13 cellular contexts compared by ENCODE assay signal in genomic region chr6:167248878-167249455, GRCh38. TPM values are rescaled to one million over a fixed set of nuclear protein-coding genes. Genes with fewer than 3 reads are reported as not detected.
DNase-seq lines count a peak whose midpoint lies in the region; ATAC-seq and TF ChIP-seq lines count a peak whose summit lies in the region.
"Not testable (repeated sequence)": the region's sequence is repeated elsewhere in the genome, so short reads cannot be mapped to it uniquely, and the experiment has no call there.
"Had no signal": no experiment of that assay in that cellular context is flagged by ENCODE, and none has a peak within 500 bp of the region (broad histone marks: within the 10 kb centered on the region; RNA-seq: fewer than 3 reads in every experiment).

No MANE protein-coding gene starts in this region.

- ATAC-seq in WTC11 = not testable (repeated sequence)
- ATAC-seq in left lobe of liver (peak; percentile 94), right lobe of liver (peak; percentile 41 to 78 (median 53))

- TF ChIP-seq POLR2A in right lobe of liver (IDR thresholded peaks at IDR 0.05) = not testable (repeated sequence)

- H2AFZ ChIP-seq in H9 (ENCODE audit: low read length); osteoblast (ENCODE audit: low read length): not testable (repeated sequence)

- not testable (repeated sequence) for H3K9me3 ChIP-seq in H9 (ENCODE audit: control insufficient read depth, low read depth, low read length); endodermal cell (ENCODE audit: control insufficient read depth, low read length); right lobe of liver; osteoblast (ENCODE audit: low read depth, low read length)

- CTCF ChIA-PET in WTC11 (lab: Charles Lee) = interaction anchor here (0.6 to 1.2 kb wide), 9 partner anchors 9 to 102 kb away, joined by 3 to 9 read pairs (median 4); no protein-coding TSS in a partner anchor

- not testable (repeated sequence) for H3K36me3 ChIP-seq in endodermal cell (ENCODE audit: control insufficient read depth, insufficient read depth, low read length); right lobe of liver; osteoblast (ENCODE audit: insufficient read depth, low read length)

- H3K27ac Mint-ChIP-seq in H9 = peak overlapping the region in 2 of 3 experiments; percentile 40 to 70; a peak in 3 of 7 replicates
- H3K27ac Mint-ChIP-seq in WTC11 = peak overlapping the region; percentile 60
- not testable (repeated sequence) for H3K27ac Mint-ChIP-seq in endodermal cell

- not testable (repeated sequence) for H3K4me3 ChIP-seq in endodermal cell (ENCODE audit: low read length); right lobe of liver; osteoblast (ENCODE audit: insufficient read depth, low read length)

- H3K27me3 Mint-ChIP-seq in H9 (ENCODE audit: low read depth); WTC11 (ENCODE audit: low read depth); endodermal cell (ENCODE audit: insufficient read depth): not testable (repeated sequence)

- H2BK15ac ChIP-seq in H9 (ENCODE audit: low read depth, low read length) = not testable (repeated sequence)

- not testable (repeated sequence) for H2BK12ac ChIP-seq in H9 (ENCODE audit: insufficient read length, low read depth, low read length)

- not testable (repeated sequence) for H4K8ac ChIP-seq in H9 (replicated peaks; ENCODE audit: insufficient read length, low read depth, low read length)

- not testable (repeated sequence) for H4K91ac ChIP-seq in H9 (ENCODE audit: insufficient read length, low read depth, low read length)

- H3K9me3 Mint-ChIP-seq in H9 (peaks cover 15 to 21% of the 10 kb centered on the region in 2 experiments), WTC11 (peaks cover 22% of the 10 kb centered on the region)
- H3K9me3 Mint-ChIP-seq in endodermal cell = not testable (repeated sequence)

- H3K4me1 Mint-ChIP-seq in H9 (peaks cover 47 to 65% of the 10 kb centered on the region in 2 experiments), WTC11 (peaks cover 60% of the 10 kb centered on the region), endodermal cell (peaks cover 30% of the 10 kb centered on the region)

- H3K23ac ChIP-seq in H9 (ENCODE audit: insufficient read length, low read depth, low read length) = not testable (repeated sequence)

- not testable (repeated sequence) for H3K79me2 ChIP-seq in H9 (ENCODE audit: insufficient read depth, low read length); osteoblast (ENCODE audit: insufficient read depth, low read length)

- H3K27me3 ChIP-seq in H9 (ENCODE audit: insufficient read depth, low read length); endodermal cell (ENCODE audit: control insufficient read depth, insufficient read depth, low read length, poor library complexity, severe bottlenecking); right lobe of liver; osteoblast (ENCODE audit: insufficient read depth, low read length): not testable (repeated sequence)

- not testable (repeated sequence) for H3K4ac ChIP-seq in H9 (ENCODE audit: low read depth, low read length)

- TF ChIP-seq CTCF in H9 (conservative IDR thresholded peaks at IDR 0.05); WTC11 (IDR thresholded peaks at IDR 0.05); endodermal cell (conservative IDR thresholded peaks at IDR 0.05); right lobe of liver (IDR thresholded peaks at IDR 0.05); osteoblast (IDR thresholded peaks at IDR 0.05; ENCODE audit: extremely low read depth, low read depth, low read length): not testable (repeated sequence)

- H3K56ac ChIP-seq in H9 (ENCODE audit: insufficient read length, low read depth, low read length) = not testable (repeated sequence)

- POLR2A ChIA-PET in WTC11 (lab: Charles Lee) = not testable (repeated sequence)

- H2AK5ac ChIP-seq in H9 (ENCODE audit: insufficient read length, low read length) = not testable (repeated sequence)

- not testable (repeated sequence) for H3K27ac ChIP-seq in H9 (ENCODE audit: insufficient read length, low read depth, low read length); endodermal cell (ENCODE audit: low read depth, low read length); right lobe of liver; osteoblast (ENCODE audit: low read depth, low read length)

- H4K20me1 ChIP-seq in H9 (ENCODE audit: control insufficient read depth, insufficient read depth, insufficient read length); osteoblast (ENCODE audit: insufficient read depth, low read length): not testable (repeated sequence)

- no CpG with 5 or more reads among the region's 14 CpGs for WGBS in H9 (ENCODE audit: extremely low coverage, insufficient read length, low lambda C conversion rate)
- 93 to 94% methylated on average over 8 to 14 of the region's 14 CpGs for WGBS in endodermal cell (ENCODE audit: insufficient coverage in 1 of 2, insufficient read length in 1 of 2), 2 experiments
- WGBS in right lobe of liver (ENCODE audit: insufficient coverage, low coverage, low lambda C conversion rate, missing lambda C conversion rate) = 67% methylated on average over 7 of the region's 14 CpGs

- not testable (repeated sequence) for H3K4me2 ChIP-seq in H9 (ENCODE audit: insufficient read depth, insufficient read length, low read length); osteoblast (ENCODE audit: insufficient read depth, low read length)

- intact Hi-C loops in right lobe of liver (cut with DNase I) = not testable (repeated sequence)

- H3K4me3 Mint-ChIP-seq in H9 = peak overlapping the region in 1 of 2 experiments; percentile 29; a peak in 2 of 5 replicates
- H3K4me3 Mint-ChIP-seq in WTC11, endodermal cell: not testable (repeated sequence)

- not testable (repeated sequence) for H3K9ac ChIP-seq in H9 (ENCODE audit: extremely low read depth, insufficient read length, low read length); endodermal cell (ENCODE audit: extremely low read depth, low read length, poor library complexity, severe bottlenecking)

- not testable (repeated sequence) for DNase-seq in H9; WTC11 (ENCODE audit: low spot score)
- DNase-seq in RPMI7951 (ENCODE audit: low read depth) (peak; percentile 48), endodermal cell (peak; percentile 44), left lobe of liver (ENCODE audit: low spot score) (peak; percentile 69), right lobe of liver (peak in 1 of 3 donors; percentile 71), osteoblast (ENCODE audit: insufficient read length, low spot score, missing footprints) (peak; percentile 23)

- H3K18ac ChIP-seq in H9 (ENCODE audit: insufficient read length, low read depth, low read length) = not testable (repeated sequence)

- H3K36me3 Mint-ChIP-seq in H9 (ENCODE audit: insufficient read depth in 1 of 3, low read depth in 3 of 3) (peaks cover 30 to 45% (median 44%) of the 10 kb centered on the region in 3 experiments), WTC11 (peaks cover 47% of the 10 kb centered on the region)
- H3K36me3 Mint-ChIP-seq in endodermal cell (ENCODE audit: low read depth) = not testable (repeated sequence)

- H2BK120ac ChIP-seq in H9 (ENCODE audit: low read depth, low read length, poor library complexity, severe bottlenecking) = not testable (repeated sequence)

- H3K4me1 ChIP-seq in H9 (ENCODE audit: insufficient read depth, low read length) = peaks cover 19% of the 10 kb centered on the region
- not testable (repeated sequence) for H3K4me1 ChIP-seq in endodermal cell (ENCODE audit: control insufficient read depth, insufficient read depth, low read length); right lobe of liver; osteoblast (ENCODE audit: insufficient read depth, low read length)

- not testable (repeated sequence) for H2BK5ac ChIP-seq in H9 (ENCODE audit: insufficient read length, low read length)

- H2BK20ac ChIP-seq in H9 (ENCODE audit: low read depth, low read length, poor library complexity, severe bottlenecking) = not testable (repeated sequence)

- not testable (repeated sequence) for H4K5ac ChIP-seq in H9 (ENCODE audit: insufficient read length, low read depth, low read length)

- not testable (repeated sequence) for H3T11ph ChIP-seq in H9 (ENCODE audit: low read length)

- not testable (repeated sequence) for H3K79me1 ChIP-seq in H9 (ENCODE audit: insufficient read depth, low read depth, low read length, poor library complexity, severe bottlenecking)

- H3K14ac ChIP-seq in H9 (ENCODE audit: insufficient read depth, low read length) = not testable (repeated sequence)

- H3K23me2 ChIP-seq in H9 (ENCODE audit: insufficient read length, low read depth, low read length, poor library complexity, severe bottlenecking) = not testable (repeated sequence)

RNA-seq across cellular contexts. Expression of gene UNC93A, which starts 42.1 kb away (rescaled TPM):
- total RNA-seq in H9 (2021) = 0.70 and 0.94 TPM in 2 replicates
- total RNA-seq in RPMI7951 (2014; rRNA removed; shearing (Covaris generic)) = not detected in 2 replicates
- total RNA-seq in WTC11 (2021) = 0.70 to 3.1 TPM (median 1.8 TPM) in 3 replicates
- 1 to 10 TPM; 2.0 to 4.0 TPM for total RNA-seq in endodermal cell
- 3.1 TPM for polyA plus RNA-seq in endodermal cell (2013, experiment 1 of 2)
- 0.83 TPM for polyA plus RNA-seq in endodermal cell (2013, experiment 2 of 2)
- total RNA-seq in left lobe of liver = 5.3 TPM
- total RNA-seq in right lobe of liver = 10 to 100 TPM in 1 of 6 experiments, 1 to 10 TPM in 5; 1.4 to 15.8 (median 4.9) TPM
- not detected in 2 replicates for total RNA-seq in osteoblast
- total RNA-seq: CD4-positive, alpha-beta T cell; CD8-positive, alpha-beta memory T cell; GM12878; GM23248 had no signal
- polyA plus RNA-seq: A549; CD14-positive monocyte; CD8-positive, alpha-beta memory T cell; GM23248 had no signal
